In genomic region chr15:57235865-57236264, GRCh38 we compare ENCODE assay signal across 1 cellular context.
TF ChIP-seq lines count a peak whose summit lies in the region.

No MANE protein-coding gene starts in this region.

TF ChIP-seq in H1, 55 proteins besides CTCF, POLR2A, EP300 and RAD21 (continued from another document):
- TF ChIP-seq CHD7 (IDR thresholded peaks at IDR 0.05; ENCODE audit: insufficient replicate concordance, low read length) (no peak), SIX5 (IDR thresholded peaks at IDR 0.05; ENCODE audit: low read depth, low read length) (no peak), SAP30 (IDR thresholded peaks at IDR 0.05; ENCODE audit: insufficient read depth, insufficient replicate concordance, low read length) (no peak)
